In genomic region chr9:131238402-131239021, GRCh38 we compare ENCODE assay signal across 8 cellular contexts. TPM values are rescaled to one million over a fixed set of nuclear protein-coding genes. Genes with fewer than 3 reads are reported as not detected.
A peak's percentile ranks its signal among the peaks of the same experiment; 100 is the strongest.
DNase-seq lines count a peak whose midpoint lies in the region; ATAC-seq, FAIRE-seq and TF ChIP-seq lines count a peak whose summit lies in the region.

No MANE protein-coding gene starts in this region.

- POLR2A ChIA-PET in T-cell (lab: Charles Lee): interaction anchor here (0.6 to 1.0 kb wide), 3 partner anchors 14 to 1433 kb away, joined by 3 to 6 read pairs (median 3); no protein-coding TSS in a partner anchor

- FAIRE-seq in GM12891 (lab: Jason Lieb, UNC): peak; percentile 52

- H3K27ac ChIP-seq in left ventricle myocardium inferior (replicated peaks): peak overlapping the region; percentile 93
- peak overlapping the region in 17 of 21 experiments; percentile 13 to 84 (median 65) for H3K27ac ChIP-seq in skin epidermis

- peaks cover 0 to 4% (median 0%) of the 10 kb centered on the region in 3 donors for H3K9me3 Mint-ChIP-seq in T-cell

- H3K4me3 Mint-ChIP-seq in T-cell: peak overlapping the region; percentile 71 to 78 (median 74)

- TF ChIP-seq POLR2A in GM12891 (IDR thresholded peaks at IDR 0.05; ENCODE audit: low read depth, low read length): no peak

- ATAC-seq in HG02678 (IDR thresholded peaks at IDR 0.05; ENCODE audit: unreplicated experiment): peak; percentile 28
- ATAC-seq in T-cell (replicated peaks in 1 of 4): peak; percentile 25 to 43 (median 28)

- peak overlapping the region; percentile 96 to 97 for H3K27ac Mint-ChIP-seq in T-cell

- peaks cover 18% of the 10 kb centered on the region for H3K36me3 ChIP-seq in left ventricle myocardium inferior

- H3K4me3 ChIP-seq in left ventricle myocardium inferior (peak overlapping the region; percentile 42), skin epidermis (peak overlapping the region in 2 of 7 experiments; percentile 9 to 13)

- H3K36me3 Mint-ChIP-seq in T-cell: peaks cover 13% of the 10 kb centered on the region

- DNase-seq in GM12891 (ENCODE audit: insufficient read length, low spot score) (no peak), T-cell (peak in 4 of 34 experiments; percentile 11 to 35 (median 24)), left ventricle myocardium inferior (peak; percentile 50), T-helper 9 cell (no peak), ACHN (no peak)
- DNase-seq in stimulated activated CD4-positive, alpha-beta T cell treated with anti-CD3 and anti-CD28 coated beads, Interleukin-15, amount 100 ng/mL, for 24 hours: no peak

- no peak for TF ChIP-seq CTCF in left ventricle myocardium inferior (IDR thresholded peaks at IDR 0.05; ENCODE audit: borderline replicate concordance)

- intact Hi-C loops in left ventricle myocardium inferior (cut with micrococcal nuclease): loop anchor here (10.0 kb wide), 1 partner anchor 96 kb away; no protein-coding TSS in a partner anchor

- H3K4me1 Mint-ChIP-seq in T-cell: peaks cover 41 to 60% (median 57%) of the 10 kb centered on the region in 3 donors

- CTCF ChIA-PET in T-cell (lab: Charles Lee): interaction anchor here in 1 of 2 donors (0.6 kb wide), 1 partner anchor 58 kb away, joined by 3 read pairs; no protein-coding TSS in a partner anchor

- no peaks in the 10 kb centered on the region for H3K27me3 Mint-ChIP-seq in T-cell

- H3K9me3 ChIP-seq in left ventricle myocardium inferior (replicated peaks): peaks cover 4% of the 10 kb centered on the region

- in situ Hi-C loops in ACHN (cut with HindIII; ENCODE audit: low pct_ligation_motif_present, low pct_unique_long_range_greater_than_20kb, low sequenced_read_pairs): no loop called here

- H3K4me1 ChIP-seq in left ventricle myocardium inferior: peaks cover 52% of the 10 kb centered on the region

- H3K27me3 ChIP-seq in left ventricle myocardium inferior (ENCODE audit: low read depth): no peaks in the 10 kb centered on the region

TF ChIP-seq in GM12891, 5 proteins besides CTCF, POLR2A, EP300 and RAD21:
- TF ChIP-seq TAF1 (IDR thresholded peaks at IDR 0.05; ENCODE audit: low read depth, low read length): no peak
- TF ChIP-seq POLR2AphosphoS5 (IDR thresholded peaks at IDR 0.05; ENCODE audit: low read depth, low read length): no peak
- no peak for TF ChIP-seq PAX5 (IDR thresholded peaks at IDR 0.05; ENCODE audit: insufficient read depth, low read length, severe bottlenecking)
- TF ChIP-seq SPI1 (IDR thresholded peaks at IDR 0.05; ENCODE audit: low read depth, low read length): no peak
- no peak for TF ChIP-seq POU2F2 (IDR thresholded peaks at IDR 0.05; ENCODE audit: low read depth, low read length)
TF ChIP-seq in GM12891: peak in this region for 0.

RNA-seq across cellular contexts. Expression of gene FAM78A, which starts 37.8 kb away (rescaled TPM):
- 11.3 TPM for polyA plus RNA-seq in GM12891 (2012; ENCODE audit: low read depth, missing spikeins)
- total RNA-seq in T-cell (100 to 1,000 TPM in 1 of 5 donors, 10 to 100 TPM in 4; 70.4 to 106 (median 98.4) TPM), left ventricle myocardium inferior (47.3 TPM)

RNA-seq across cellular contexts. Expression of gene PLPP7, which starts 51.0 kb away (rescaled TPM):
- polyA plus RNA-seq in GM12891 (2012; ENCODE audit: low read depth, missing spikeins): 0.19 TPM
- under 1 TPM in 3 of 5 donors, not detected in 2; 0.13 to 0.58 (median 0.13) TPM for total RNA-seq in T-cell
- total RNA-seq in left ventricle myocardium inferior: 120 TPM

Comparison
In these comparisons a context has a peak if more than half of its experiments do, and no peak if none do; other contexts are left out.
1. RNA of gene PLPP7, which starts 51.0 kb away (total RNA-seq): 120 TPM in left ventricle myocardium inferior (single experiment); 0.13 to 0.58 TPM in T-cell; every median in the first group is over 10 times any median in the second.